1 cellular context compared by ENCODE assay signal in the genomic region with DNA sequence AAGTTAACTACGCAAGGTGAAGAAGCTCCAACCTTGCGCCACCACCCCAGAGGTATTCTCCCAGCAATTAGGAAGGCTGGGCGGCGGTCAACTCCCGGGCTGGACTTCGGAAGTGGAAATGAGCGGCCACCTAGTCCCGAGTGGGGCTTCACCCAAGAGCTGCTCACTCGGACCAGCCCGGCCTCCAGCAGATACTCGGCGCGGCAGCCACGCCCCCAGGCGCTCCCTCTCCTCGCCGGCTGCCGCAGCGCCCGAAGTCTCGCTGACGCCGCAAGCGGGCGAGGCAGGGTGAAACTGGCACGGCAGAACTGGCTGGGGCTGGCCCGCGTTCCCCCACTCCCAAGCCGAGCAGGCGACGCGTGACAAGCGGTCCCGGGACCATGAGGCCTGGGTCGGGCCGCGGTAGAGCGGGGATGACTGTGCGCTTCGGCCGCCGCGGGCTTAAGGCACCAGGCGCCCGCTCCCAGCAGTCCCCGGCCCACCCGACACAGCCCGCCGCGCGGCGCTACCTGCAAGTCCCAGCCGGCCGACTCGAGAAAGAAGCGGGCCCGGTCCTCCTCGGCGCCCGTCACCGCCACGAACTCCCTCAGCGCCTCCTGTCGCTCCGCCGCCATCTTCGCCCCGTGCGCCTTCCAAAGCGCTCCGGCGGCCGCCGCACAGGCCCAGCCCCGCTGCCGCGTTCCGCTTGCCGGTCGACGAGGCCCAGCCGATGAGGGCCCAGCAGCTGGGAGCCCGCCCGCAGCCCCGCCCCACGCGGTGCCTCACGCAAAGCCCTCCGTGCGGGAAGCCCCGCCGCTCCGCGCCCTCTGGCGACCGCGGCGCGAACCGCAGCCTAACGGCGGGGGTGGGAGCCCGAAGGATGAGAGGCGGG.
TF ChIP-seq lines count a peak whose summit lies in the region.

A gene (minus strand): TSS at position 639 of the 871 bp plus-strand sequence. CDS start 25 bp downstream, at position 614.

TF ChIP-seq in HepG2, 621 proteins besides CTCF, POLR2A, EP300 and RAD21 (continued from another document and continues in another):
- TF ChIP-seq, protein P1, sequence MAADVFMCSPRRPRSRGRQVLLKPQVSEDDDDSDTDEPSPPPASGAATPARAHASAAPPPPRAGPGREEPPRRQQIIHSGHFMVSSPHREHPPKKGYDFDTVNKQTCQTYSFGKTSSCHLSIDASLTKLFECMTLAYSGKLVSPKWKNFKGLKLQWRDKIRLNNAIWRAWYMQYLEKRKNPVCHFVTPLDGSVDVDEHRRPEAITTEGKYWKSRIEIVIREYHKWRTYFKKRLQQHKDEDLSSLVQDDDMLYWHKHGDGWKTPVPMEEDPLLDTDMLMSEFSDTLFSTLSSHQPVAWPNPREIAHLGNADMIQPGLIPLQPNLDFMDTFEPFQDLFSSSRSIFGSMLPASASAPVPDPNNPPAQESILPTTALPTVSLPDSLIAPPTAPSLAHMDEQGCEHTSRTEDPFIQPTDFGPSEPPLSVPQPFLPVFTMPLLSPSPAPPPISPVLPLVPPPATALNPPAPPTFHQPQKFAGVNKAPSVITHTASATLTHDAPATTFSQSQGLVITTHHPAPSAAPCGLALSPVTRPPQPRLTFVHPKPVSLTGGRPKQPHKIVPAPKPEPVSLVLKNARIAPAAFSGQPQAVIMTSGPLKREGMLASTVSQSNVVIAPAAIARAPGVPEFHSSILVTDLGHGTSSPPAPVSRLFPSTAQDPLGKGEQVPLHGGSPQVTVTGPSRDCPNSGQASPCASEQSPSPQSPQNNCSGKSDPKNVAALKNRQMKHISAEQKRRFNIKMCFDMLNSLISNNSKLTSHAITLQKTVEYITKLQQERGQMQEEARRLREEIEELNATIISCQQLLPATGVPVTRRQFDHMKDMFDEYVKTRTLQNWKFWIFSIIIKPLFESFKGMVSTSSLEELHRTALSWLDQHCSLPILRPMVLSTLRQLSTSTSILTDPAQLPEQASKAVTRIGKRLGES (CRISPR knock-in tag; IDR thresholded peaks at IDR 0.05; ENCODE audit: borderline replicate concordance): peak; percentile 37; the same call in 1 of the 2 replicates
- TF ChIP-seq TEAD2 (CRISPR knock-in tag; IDR thresholded peaks at IDR 0.05) (peak; percentile 81; the same call in 1 of the 2 replicates), KMT2B (CRISPR knock-in tag; IDR thresholded peaks at IDR 0.05) (peak; percentile 91; the same call in 1 of the 2 replicates), ZNF230 (CRISPR knock-in tag; IDR thresholded peaks at IDR 0.05) (peak; percentile 92), ZNF678 (CRISPR knock-in tag; IDR thresholded peaks at IDR 0.05) (peak; percentile 97), SETDB1 (CRISPR knock-in tag; IDR thresholded peaks at IDR 0.05; ENCODE audit: borderline replicate concordance) (no peak), ZNF776 (CRISPR knock-in tag; IDR thresholded peaks at IDR 0.05) (peak; percentile 99), ZNF546 (CRISPR knock-in tag; conservative IDR thresholded peaks at IDR 0.05) (peak; percentile 91), CREM (IDR thresholded peaks at IDR 0.05) (no peak), CREM (CRISPR knock-in tag; IDR thresholded peaks at IDR 0.05) (peak; percentile 49; the same call in 1 of the 2 replicates), CENPX (CRISPR knock-in tag; IDR thresholded peaks at IDR 0.05) (no peak), CCDC6 (CRISPR knock-in tag; IDR thresholded peaks at IDR 0.05) (peak; percentile 99), ZKSCAN1 (IDR thresholded peaks at IDR 0.05; ENCODE audit: low read length) (peak; percentile 71; the same call in 1 of the 2 replicates), ZNF10 (CRISPR knock-in tag; IDR thresholded peaks at IDR 0.05; ENCODE audit: borderline replicate concordance, low read depth) (peak; percentile 91; the same call in 1 of the 2 replicates), AGO2 (optimal IDR thresholded peaks at IDR 0.05; ENCODE audit: low read depth, low read length) (peak; percentile 94), SMAD1 (CRISPR knock-in tag; IDR thresholded peaks at IDR 0.05; ENCODE audit: borderline replicate concordance, low read depth) (peak; percentile 96; the same call in 1 of the 2 replicates), ZNF335 (CRISPR knock-in tag; IDR thresholded peaks at IDR 0.05) (peak; percentile 13; the same call in 1 of the 2 replicates), HMG20A (CRISPR knock-in tag; IDR thresholded peaks at IDR 0.05; ENCODE audit: borderline replicate concordance) (peak; percentile 46; the same call in 1 of the 2 replicates), POLR2AphosphoS5 (IDR thresholded peaks at IDR 0.05; ENCODE audit: low read depth, low read length) (peak; percentile 85), CBX5 (CRISPR knock-in tag; IDR thresholded peaks at IDR 0.05; ENCODE audit: borderline replicate concordance) (no peak), KLF13 (CRISPR knock-in tag; IDR thresholded peaks at IDR 0.05) (peak; percentile 95; the same call in 1 of the 2 replicates), ZNF724P (CRISPR knock-in tag; IDR thresholded peaks at IDR 0.05; ENCODE audit: borderline replicate concordance) (peak; percentile 99), NR2F6 (IDR thresholded peaks at IDR 0.05) (no peak), NR2F6 (CRISPR knock-in tag; IDR thresholded peaks at IDR 0.05) (peak; percentile 23; the same call in 1 of the 2 replicates), SP1 (IDR thresholded peaks at IDR 0.05) (no peak), SP1 (CRISPR knock-in tag; IDR thresholded peaks at IDR 0.05) (peak; percentile 99), CAMTA2 (CRISPR knock-in tag; IDR thresholded peaks at IDR 0.05; ENCODE audit: borderline replicate concordance) (peak; percentile 57), SMYD3 (CRISPR knock-in tag; IDR thresholded peaks at IDR 0.05) (peak; percentile 85), ZNF484 (CRISPR knock-in tag; IDR thresholded peaks at IDR 0.05; ENCODE audit: borderline replicate concordance, low read depth) (peak; percentile 87; the same call in 1 of the 2 replicates), ATF1 (CRISPR knock-in tag; IDR thresholded peaks at IDR 0.05) (no peak), FOXK2 (IDR thresholded peaks at IDR 0.05) (no peak), POGZ (CRISPR knock-in tag; IDR thresholded peaks at IDR 0.05) (peak; percentile 98)
- TF ChIP-seq, protein P2, sequence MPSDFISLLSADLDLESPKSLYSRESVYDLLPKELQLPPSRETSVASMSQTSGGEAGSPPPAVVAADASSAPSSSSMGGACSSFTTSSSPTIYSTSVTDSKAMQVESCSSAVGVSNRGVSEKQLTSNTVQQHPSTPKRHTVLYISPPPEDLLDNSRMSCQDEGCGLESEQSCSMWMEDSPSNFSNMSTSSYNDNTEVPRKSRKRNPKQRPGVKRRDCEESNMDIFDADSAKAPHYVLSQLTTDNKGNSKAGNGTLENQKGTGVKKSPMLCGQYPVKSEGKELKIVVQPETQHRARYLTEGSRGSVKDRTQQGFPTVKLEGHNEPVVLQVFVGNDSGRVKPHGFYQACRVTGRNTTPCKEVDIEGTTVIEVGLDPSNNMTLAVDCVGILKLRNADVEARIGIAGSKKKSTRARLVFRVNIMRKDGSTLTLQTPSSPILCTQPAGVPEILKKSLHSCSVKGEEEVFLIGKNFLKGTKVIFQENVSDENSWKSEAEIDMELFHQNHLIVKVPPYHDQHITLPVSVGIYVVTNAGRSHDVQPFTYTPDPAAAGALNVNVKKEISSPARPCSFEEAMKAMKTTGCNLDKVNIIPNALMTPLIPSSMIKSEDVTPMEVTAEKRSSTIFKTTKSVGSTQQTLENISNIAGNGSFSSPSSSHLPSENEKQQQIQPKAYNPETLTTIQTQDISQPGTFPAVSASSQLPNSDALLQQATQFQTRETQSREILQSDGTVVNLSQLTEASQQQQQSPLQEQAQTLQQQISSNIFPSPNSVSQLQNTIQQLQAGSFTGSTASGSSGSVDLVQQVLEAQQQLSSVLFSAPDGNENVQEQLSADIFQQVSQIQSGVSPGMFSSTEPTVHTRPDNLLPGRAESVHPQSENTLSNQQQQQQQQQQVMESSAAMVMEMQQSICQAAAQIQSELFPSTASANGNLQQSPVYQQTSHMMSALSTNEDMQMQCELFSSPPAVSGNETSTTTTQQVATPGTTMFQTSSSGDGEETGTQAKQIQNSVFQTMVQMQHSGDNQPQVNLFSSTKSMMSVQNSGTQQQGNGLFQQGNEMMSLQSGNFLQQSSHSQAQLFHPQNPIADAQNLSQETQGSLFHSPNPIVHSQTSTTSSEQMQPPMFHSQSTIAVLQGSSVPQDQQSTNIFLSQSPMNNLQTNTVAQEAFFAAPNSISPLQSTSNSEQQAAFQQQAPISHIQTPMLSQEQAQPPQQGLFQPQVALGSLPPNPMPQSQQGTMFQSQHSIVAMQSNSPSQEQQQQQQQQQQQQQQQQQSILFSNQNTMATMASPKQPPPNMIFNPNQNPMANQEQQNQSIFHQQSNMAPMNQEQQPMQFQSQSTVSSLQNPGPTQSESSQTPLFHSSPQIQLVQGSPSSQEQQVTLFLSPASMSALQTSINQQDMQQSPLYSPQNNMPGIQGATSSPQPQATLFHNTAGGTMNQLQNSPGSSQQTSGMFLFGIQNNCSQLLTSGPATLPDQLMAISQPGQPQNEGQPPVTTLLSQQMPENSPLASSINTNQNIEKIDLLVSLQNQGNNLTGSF (CRISPR knock-in tag; IDR thresholded peaks at IDR 0.05): peak; percentile 98
- TF ChIP-seq, protein P3, sequence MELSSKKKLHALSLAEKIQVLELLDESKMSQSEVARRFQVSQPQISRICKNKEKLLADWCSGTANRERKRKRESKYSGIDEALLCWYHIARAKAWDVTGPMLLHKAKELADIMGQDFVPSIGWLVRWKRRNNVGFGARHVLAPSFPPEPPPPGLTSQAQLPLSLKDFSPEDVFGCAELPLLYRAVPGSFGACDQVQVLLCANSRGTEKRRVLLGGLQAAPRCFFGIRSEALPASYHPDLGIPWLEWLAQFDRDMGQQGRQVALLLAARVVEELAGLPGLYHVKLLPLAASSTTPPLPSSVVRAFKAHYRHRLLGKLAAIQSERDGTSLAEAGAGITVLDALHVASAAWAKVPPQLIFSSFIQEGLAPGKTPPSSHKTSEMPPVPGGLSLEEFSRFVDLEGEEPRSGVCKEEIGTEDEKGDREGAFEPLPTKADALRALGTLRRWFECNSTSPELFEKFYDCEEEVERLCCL (CRISPR knock-in tag; IDR thresholded peaks at IDR 0.05; ENCODE audit: borderline replicate concordance): peak; percentile 56; the same call in 1 of the 2 replicates
- TF ChIP-seq, protein P4, sequence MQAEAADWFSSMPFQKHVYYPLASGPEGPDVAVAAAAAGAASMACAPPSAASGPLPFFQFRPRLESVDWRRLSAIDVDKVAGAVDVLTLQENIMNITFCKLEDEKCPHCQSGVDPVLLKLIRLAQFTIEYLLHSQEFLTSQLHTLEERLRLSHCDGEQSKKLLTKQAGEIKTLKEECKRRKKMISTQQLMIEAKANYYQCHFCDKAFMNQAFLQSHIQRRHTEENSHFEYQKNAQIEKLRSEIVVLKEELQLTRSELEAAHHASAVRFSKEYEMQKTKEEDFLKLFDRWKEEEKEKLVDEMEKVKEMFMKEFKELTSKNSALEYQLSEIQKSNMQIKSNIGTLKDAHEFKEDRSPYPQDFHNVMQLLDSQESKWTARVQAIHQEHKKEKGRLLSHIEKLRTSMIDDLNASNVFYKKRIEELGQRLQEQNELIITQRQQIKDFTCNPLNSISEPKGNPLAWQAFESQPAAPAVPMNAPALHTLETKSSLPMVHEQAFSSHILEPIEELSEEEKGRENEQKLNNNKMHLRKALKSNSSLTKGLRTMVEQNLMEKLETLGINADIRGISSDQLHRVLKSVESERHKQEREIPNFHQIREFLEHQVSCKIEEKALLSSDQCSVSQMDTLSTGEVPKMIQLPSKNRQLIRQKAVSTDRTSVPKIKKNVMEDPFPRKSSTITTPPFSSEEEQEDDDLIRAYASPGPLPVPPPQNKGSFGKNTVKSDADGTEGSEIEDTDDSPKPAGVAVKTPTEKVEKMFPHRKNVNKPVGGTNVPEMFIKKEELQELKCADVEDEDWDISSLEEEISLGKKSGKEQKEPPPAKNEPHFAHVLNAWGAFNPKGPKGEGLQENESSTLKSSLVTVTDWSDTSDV (CRISPR knock-in tag; IDR thresholded peaks at IDR 0.05): 0 out of 2 replicates have a peak, but pooled peaks have one; percentile 55
- TF ChIP-seq, protein P5, sequence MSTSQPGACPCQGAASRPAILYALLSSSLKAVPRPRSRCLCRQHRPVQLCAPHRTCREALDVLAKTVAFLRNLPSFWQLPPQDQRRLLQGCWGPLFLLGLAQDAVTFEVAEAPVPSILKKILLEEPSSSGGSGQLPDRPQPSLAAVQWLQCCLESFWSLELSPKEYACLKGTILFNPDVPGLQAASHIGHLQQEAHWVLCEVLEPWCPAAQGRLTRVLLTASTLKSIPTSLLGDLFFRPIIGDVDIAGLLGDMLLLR (CRISPR knock-in tag; IDR thresholded peaks at IDR 0.05): peak; percentile 97
- TF ChIP-seq, protein P6, sequence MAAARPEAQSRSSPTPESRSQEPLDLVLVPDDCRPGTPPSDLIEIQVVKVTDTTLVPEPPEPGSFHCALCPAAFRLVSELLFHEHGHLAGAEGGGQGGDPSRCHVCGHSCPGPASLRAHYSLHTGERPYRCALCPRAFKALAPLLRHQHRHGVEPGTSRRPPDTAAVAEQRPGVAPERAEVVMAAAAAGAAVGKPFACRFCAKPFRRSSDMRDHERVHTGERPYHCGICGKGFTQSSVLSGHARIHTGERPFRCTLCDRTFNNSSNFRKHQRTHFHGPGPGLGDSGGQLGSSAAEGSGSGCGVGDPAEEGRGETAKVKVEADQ (CRISPR knock-in tag; IDR thresholded peaks at IDR 0.05; ENCODE audit: borderline replicate concordance): peak; percentile 100
- TF ChIP-seq, protein P7, sequence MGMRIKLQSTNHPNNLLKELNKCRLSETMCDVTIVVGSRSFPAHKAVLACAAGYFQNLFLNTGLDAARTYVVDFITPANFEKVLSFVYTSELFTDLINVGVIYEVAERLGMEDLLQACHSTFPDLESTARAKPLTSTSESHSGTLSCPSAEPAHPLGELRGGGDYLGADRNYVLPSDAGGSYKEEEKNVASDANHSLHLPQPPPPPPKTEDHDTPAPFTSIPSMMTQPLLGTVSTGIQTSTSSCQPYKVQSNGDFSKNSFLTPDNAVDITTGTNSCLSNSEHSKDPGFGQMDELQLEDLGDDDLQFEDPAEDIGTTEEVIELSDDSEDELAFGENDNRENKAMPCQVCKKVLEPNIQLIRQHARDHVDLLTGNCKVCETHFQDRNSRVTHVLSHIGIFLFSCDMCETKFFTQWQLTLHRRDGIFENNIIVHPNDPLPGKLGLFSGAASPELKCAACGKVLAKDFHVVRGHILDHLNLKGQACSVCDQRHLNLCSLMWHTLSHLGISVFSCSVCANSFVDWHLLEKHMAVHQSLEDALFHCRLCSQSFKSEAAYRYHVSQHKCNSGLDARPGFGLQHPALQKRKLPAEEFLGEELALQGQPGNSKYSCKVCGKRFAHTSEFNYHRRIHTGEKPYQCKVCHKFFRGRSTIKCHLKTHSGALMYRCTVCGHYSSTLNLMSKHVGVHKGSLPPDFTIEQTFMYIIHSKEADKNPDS (CRISPR knock-in tag; IDR thresholded peaks at IDR 0.05): peak; percentile 88
- TF ChIP-seq, protein P8, sequence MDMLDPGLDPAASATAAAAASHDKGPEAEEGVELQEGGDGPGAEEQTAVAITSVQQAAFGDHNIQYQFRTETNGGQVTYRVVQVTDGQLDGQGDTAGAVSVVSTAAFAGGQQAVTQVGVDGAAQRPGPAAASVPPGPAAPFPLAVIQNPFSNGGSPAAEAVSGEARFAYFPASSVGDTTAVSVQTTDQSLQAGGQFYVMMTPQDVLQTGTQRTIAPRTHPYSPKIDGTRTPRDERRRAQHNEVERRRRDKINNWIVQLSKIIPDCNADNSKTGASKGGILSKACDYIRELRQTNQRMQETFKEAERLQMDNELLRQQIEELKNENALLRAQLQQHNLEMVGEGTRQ (IDR thresholded peaks at IDR 0.05; ENCODE audit: low read depth, low read length): no peak
- TF ChIP-seq, protein P8 (CRISPR knock-in tag; IDR thresholded peaks at IDR 0.05; ENCODE audit: borderline replicate concordance): no peak
